ENCODE assay signal across 9 cellular contexts in genomic region chr20:47792021-47792618, GRCh38. TPM values are rescaled to one million over a fixed set of nuclear protein-coding genes. Genes with fewer than 3 reads are reported as not detected.
DNase-seq lines count a peak whose midpoint lies in the region; TF ChIP-seq lines count a peak whose summit lies in the region.
"Had no signal": no experiment of that assay in that cellular context is flagged by ENCODE, and none has a peak within 500 bp of the region (broad histone marks: within the 10 kb centered on the region; RNA-seq: fewer than 3 reads in every experiment).

No MANE protein-coding gene starts in this region.

- TF ChIP-seq CTCF in esophagus muscularis mucosa (IDR thresholded peaks at IDR 0.05) (no peak), osteocyte (IDR thresholded peaks at IDR 0.05) (no peak), WERI-Rb-1 (IDR thresholded peaks at IDR 0.05; ENCODE audit: low read depth, low read length) (no peak)

- peaks cover 7% of the 10 kb centered on the region for H3K27me3 Mint-ChIP-seq in osteocyte (ENCODE audit: unreplicated experiment)

- DNase-seq in DMS 273 treated with DMSO at 0.1 percent for 48 hours (lab: John Stamatoyannopoulos, UW) (peak; percentile 42), NCI-H446 (lab: John Stamatoyannopoulos, UW) (peak; percentile 94 to 98), esophagus muscularis mucosa (ENCODE audit: extremely low spot score) (peak; percentile 95), osteocyte (ENCODE audit: extremely low spot score, unreplicated experiment) (peak; percentile 90), WERI-Rb-1 (no peak), SKM-1 (lab: John Stamatoyannopoulos, UW; ENCODE audit: unreplicated experiment) (no peak), hippocampal formation (lab: John Stamatoyannopoulos, UW) (no peak)
- no peak for DNase-seq in stimulated activated CD4-positive, alpha-beta T cell treated with anti-CD3 and anti-CD28 coated beads, Interleukin-2, amount 100 ng/mL, for 24 hours

- no peaks in the 10 kb centered on the region for H3K9me3 ChIP-seq in esophagus muscularis mucosa
- no peaks in the 10 kb centered on the region for H3K9me3 ChIP-seq in WERI-Rb-1 (ENCODE audit: severe bottlenecking)

- no peaks in the 10 kb centered on the region for H3K9me3 Mint-ChIP-seq in osteocyte (ENCODE audit: unreplicated experiment)

- no peaks in the 10 kb centered on the region for H3K36me3 Mint-ChIP-seq in osteocyte (ENCODE audit: unreplicated experiment)
- H3K36me3 Mint-ChIP-seq: activated naive CD8-positive, alpha-beta T cell had no signal

- no peak overlapping the region for H3K4me3 ChIP-seq in esophagus muscularis mucosa
- H3K4me3 ChIP-seq in WERI-Rb-1 (ENCODE audit: low read depth, low read length) = no peak overlapping the region

- H3K4me1 Mint-ChIP-seq in osteocyte (ENCODE audit: unreplicated experiment) = peaks cover 37% of the 10 kb centered on the region

- H3K36me3 ChIP-seq in esophagus muscularis mucosa (no peaks in the 10 kb centered on the region), WERI-Rb-1 (no peaks in the 10 kb centered on the region)

- no peak for TF ChIP-seq POLR2A in esophagus muscularis mucosa (IDR thresholded peaks at IDR 0.05; ENCODE audit: low read depth)

- H3K27ac ChIP-seq in esophagus muscularis mucosa (replicated peaks in 1 of 4) (peak overlapping the region; percentile 74 to 87 (median 79)), WERI-Rb-1 (no peak overlapping the region)

- H3K4me3 Mint-ChIP-seq in osteocyte (ENCODE audit: unreplicated experiment) = no peak overlapping the region
- H3K4me3 Mint-ChIP-seq: activated naive CD8-positive, alpha-beta T cell had no signal

- peak overlapping the region; percentile 86 for H3K27ac Mint-ChIP-seq in osteocyte (ENCODE audit: unreplicated experiment)
- H3K27ac Mint-ChIP-seq: activated naive CD8-positive, alpha-beta T cell had no signal

- H3K4me1 ChIP-seq in esophagus muscularis mucosa = peaks cover 10 to 66% (median 50%) of the 10 kb centered on the region in 4 donors

- intact Hi-C loops in esophagus muscularis mucosa (cut with DNase I) = no loop called here

- no peaks in the 10 kb centered on the region for H3K27me3 ChIP-seq in esophagus muscularis mucosa
- H3K27me3 ChIP-seq in WERI-Rb-1 (ENCODE audit: insufficient read depth, low read depth, severe bottlenecking) = no peaks in the 10 kb centered on the region

- TF ChIP-seq EP300 in esophagus muscularis mucosa (IDR thresholded peaks at IDR 0.05) = peak; percentile 59

- 37% methylated on average over 9 of the region's 9 CpGs for WGBS in esophagus muscularis mucosa

RNA-seq across cellular contexts. Expression of gene SULF2, which starts 6.8 kb away (rescaled TPM):
- total RNA-seq in esophagus muscularis mucosa = 100 to 1,000 TPM in 3 of 4 donors, 10 to 100 TPM in 1; 78.7 to 243 (median 138) TPM
- 39.1 and 40.4 TPM in 2 replicates for total RNA-seq in osteocyte

Comparison
In these comparisons a context has a peak if more than half of its experiments do, and no peak if none do; other contexts are left out.
1. DNase-seq: peak in DMS 273 treated with DMSO at 0.1 percent for 48 hours (single experiment), NCI-H446 (2 of 2), esophagus muscularis mucosa (single experiment) and osteocyte (single experiment); none in WERI-Rb-1 (single experiment), SKM-1 (single experiment), hippocampal formation (0 of 2) and stimulated activated CD4-positive, alpha-beta T cell treated with anti-CD3 and anti-CD28 coated beads, Interleukin-2, amount 100 ng/mL, for 24 hours (0 of 2).